22 cellular contexts compared by ENCODE assay signal in genomic region chr17:40335620-40336019, GRCh38. TPM values are rescaled to one million over a fixed set of nuclear protein-coding genes. Genes with fewer than 3 reads are reported as not detected.
DNase-seq lines count a peak whose midpoint lies in the region; ATAC-seq and TF ChIP-seq lines count a peak whose summit lies in the region.
"Had no signal": no experiment of that assay in that cellular context is flagged by ENCODE, and none has a peak within 500 bp of the region (broad histone marks: within the 10 kb centered on the region; RNA-seq: fewer than 3 reads in every experiment).

No MANE protein-coding gene starts in this region.

- H3K4me3 ChIP-seq in heart right ventricle (no peak overlapping the region), esophagus muscularis mucosa (no peak overlapping the region), vagina (no peak overlapping the region), brain microvascular endothelial cell (ENCODE audit: low read depth, low read length) (no peak overlapping the region), ovary (no peak overlapping the region)

- ATAC-seq in heart right ventricle (no peak), left ventricle myocardium superior (no peak), GM21529 (IDR thresholded peaks at IDR 0.05; ENCODE audit: unreplicated experiment) (no peak)
- ATAC-seq: activated CD8-positive, alpha-beta T cell treated with anti-CD3 and anti-CD28 coated beads for 36 hours; activated T-cell treated with anti-CD3 and anti-CD28 coated beads, Interleukin-2, amount 50 U/mL, for 4 hours; left cardiac atrium; stimulated activated naive B cell treated with anti-CD40 and anti-IgM and Interleukin-4, amounts not matched to agents 10 μg/mL and 1 μg/mL and 100 μg/mL, for 72 hours had no signal

- peaks cover 50% of the 10 kb centered on the region for H3K4me1 Mint-ChIP-seq in progenitor cell of endocrine pancreas (ENCODE audit: low read depth)

- H3K4me1 ChIP-seq in heart right ventricle, result peaks cover 48 to 100% (median 93%) of the 10 kb centered on the region in 9 donors
- peaks cover 84 to 100% (median 100%) of the 10 kb centered on the region in 4 donors for H3K4me1 ChIP-seq in esophagus muscularis mucosa
- peaks cover 97% of the 10 kb centered on the region for H3K4me1 ChIP-seq in vagina
- H3K4me1 ChIP-seq in ovary (ENCODE audit: insufficient read depth), result peaks cover 52% of the 10 kb centered on the region

- H3K27ac ChIP-seq in heart right ventricle, result peak overlapping the region in 7 of 10 donors; percentile 3 to 98 (median 89)
- peak overlapping the region; percentile 94 to 98 (median 96) for H3K27ac ChIP-seq in esophagus muscularis mucosa (replicated peaks in 1 of 4)
- H3K27ac ChIP-seq in vagina, result peak overlapping the region; percentile 81
- no peak overlapping the region for H3K27ac ChIP-seq in brain microvascular endothelial cell
- H3K27ac ChIP-seq in ovary, result no peak overlapping the region
- H3K27ac ChIP-seq: epithelial cell of prostate had no signal

- TF ChIP-seq POLR2A in esophagus muscularis mucosa (IDR thresholded peaks at IDR 0.05; ENCODE audit: low read depth) (no peak), vagina (IDR thresholded peaks at IDR 0.05) (no peak), ovary (IDR thresholded peaks at IDR 0.05) (no peak)

- H3K36me3 ChIP-seq in heart right ventricle (peaks cover 0 to 36% (median 0%) of the 10 kb centered on the region in 9 donors), esophagus muscularis mucosa (peaks cover 0 to 12% (median 2%) of the 10 kb centered on the region in 4 donors), vagina (no peaks in the 10 kb centered on the region), brain microvascular endothelial cell (replicated peaks) (peaks cover 3% of the 10 kb centered on the region), ovary (no peaks in the 10 kb centered on the region)

- 91 to 94% methylated on average over 8 of the region's 8 CpGs for WGBS in heart right ventricle, 2 donors
- 81% methylated on average over 8 of the region's 8 CpGs for WGBS in esophagus muscularis mucosa
- WGBS in ovary, 3 donors, result 66 to 84% (median 73%) methylated on average over 8 of the region's 8 CpGs

- DNase-seq in heart right ventricle (no peak), left ventricle myocardium superior (no peak), esophagus muscularis mucosa (ENCODE audit: extremely low spot score) (no peak), progenitor cell of endocrine pancreas (ENCODE audit: low spot score, unreplicated experiment) (no peak), vagina (ENCODE audit: extremely low spot score in 2 of 2) (no peak), brain microvascular endothelial cell (no peak), ovary (no peak)
- DNase-seq: activated B cell treated with CpG ODN at 0.5 μM for 24 hours; activated CD8-positive, alpha-beta T cell treated with anti-CD3 and anti-CD28 coated beads for 36 hours; activated T-cell treated with anti-CD3 and anti-CD28 coated beads, Interleukin-2, amount 50 U/mL, for 4 hours; CD4-positive, CD25-positive, alpha-beta regulatory T cell; HCEC 1CT; NCI-H748 treated with DMSO at 0.1 percent for 48 hours; SHP77 treated with DMSO at 0.1 percent for 48 hours; stimulated activated naive B cell treated with anti-CD40 and anti-IgM and Interleukin-4, amounts not matched to agents 10 μg/mL and 1 μg/mL and 100 μg/mL, for 72 hours had no signal

- H3K27me3 Mint-ChIP-seq in progenitor cell of endocrine pancreas, result no peaks in the 10 kb centered on the region
- H3K27me3 Mint-ChIP-seq: activated B cell treated with CpG ODN at 0.5 μM for 24 hours; activated CD8-positive, alpha-beta T cell treated with anti-CD3 and anti-CD28 coated beads for 36 hours; activated naive CD8-positive, alpha-beta T cell; CD4-positive, CD25-positive, alpha-beta regulatory T cell; stimulated activated naive B cell treated with anti-CD40 and anti-IgM and Interleukin-4, amounts not matched to agents 10 μg/mL and 1 μg/mL and 100 μg/mL, for 72 hours had no signal

- no peaks in the 10 kb centered on the region for H3K27me3 ChIP-seq in heart right ventricle
- H3K27me3 ChIP-seq in esophagus muscularis mucosa, result no peaks in the 10 kb centered on the region
- H3K27me3 ChIP-seq in vagina, result no peaks in the 10 kb centered on the region
- no peaks in the 10 kb centered on the region for H3K27me3 ChIP-seq in brain microvascular endothelial cell (replicated peaks)
- no peaks in the 10 kb centered on the region for H3K27me3 ChIP-seq in ovary

- in situ Hi-C loops in brain microvascular endothelial cell (cut with HindIII; ENCODE audit: low pct_ligation_motif_present, low sequenced_read_pairs), result no loop called here

- intact Hi-C loops in heart right ventricle (cut with DNase I) (no loop called here), left ventricle myocardium superior (cut with micrococcal nuclease) (no loop called here), esophagus muscularis mucosa (cut with DNase I) (no loop called here), vagina (cut with DNase I) (no loop called here), ovary (cut with DNase I) (no loop called here)

- H3K4me3 Mint-ChIP-seq in progenitor cell of endocrine pancreas (ENCODE audit: low read depth), result no peak overlapping the region
- H3K4me3 Mint-ChIP-seq: activated B cell treated with CpG ODN at 0.5 μM for 24 hours; activated CD8-positive, alpha-beta T cell treated with anti-CD3 and anti-CD28 coated beads for 36 hours; activated naive CD8-positive, alpha-beta T cell; activated T-cell treated with anti-CD3 and anti-CD28 coated beads, Interleukin-2, amount 50 U/mL, for 4 hours; stimulated activated naive B cell treated with anti-CD40 and anti-IgM and Interleukin-4, amounts not matched to agents 10 μg/mL and 1 μg/mL and 100 μg/mL, for 72 hours had no signal

- H3K27ac Mint-ChIP-seq in progenitor cell of endocrine pancreas, result peak overlapping the region; percentile 93
- H3K27ac Mint-ChIP-seq: activated B cell treated with CpG ODN at 0.5 μM for 24 hours; activated CD8-positive, alpha-beta T cell treated with anti-CD3 and anti-CD28 coated beads for 36 hours; stimulated activated naive B cell treated with anti-CD40 and anti-IgM and Interleukin-4, amounts not matched to agents 10 μg/mL and 1 μg/mL and 100 μg/mL, for 72 hours had no signal

- TF ChIP-seq CTCF in heart right ventricle (IDR thresholded peaks at IDR 0.05) (no peak), esophagus muscularis mucosa (IDR thresholded peaks at IDR 0.05) (no peak), progenitor cell of endocrine pancreas (IDR thresholded peaks at IDR 0.05; ENCODE audit: unreplicated experiment) (no peak), vagina (IDR thresholded peaks at IDR 0.05) (no peak), brain microvascular endothelial cell (IDR thresholded peaks at IDR 0.05; ENCODE audit: low read depth, low read length, missing control alignments) (no peak), ovary (IDR thresholded peaks at IDR 0.05) (no peak)

- no peaks in the 10 kb centered on the region for H3K9me3 ChIP-seq in heart right ventricle
- H3K9me3 ChIP-seq in esophagus muscularis mucosa, result no peaks in the 10 kb centered on the region
- no peaks in the 10 kb centered on the region for H3K9me3 ChIP-seq in vagina
- H3K9me3 ChIP-seq in ovary, result no peaks in the 10 kb centered on the region

- no peak for TF ChIP-seq EP300 in esophagus muscularis mucosa (IDR thresholded peaks at IDR 0.05)
- no peak for TF ChIP-seq EP300 in ovary (IDR thresholded peaks at IDR 0.05)

- H3K36me3 Mint-ChIP-seq in progenitor cell of endocrine pancreas (ENCODE audit: insufficient read depth), result peaks cover 7% of the 10 kb centered on the region

- H3K9me3 Mint-ChIP-seq in progenitor cell of endocrine pancreas (ENCODE audit: low read depth), result no peaks in the 10 kb centered on the region
- H3K9me3 Mint-ChIP-seq: activated B cell treated with CpG ODN at 0.5 μM for 24 hours; activated CD8-positive, alpha-beta T cell treated with anti-CD3 and anti-CD28 coated beads for 36 hours; activated T-cell treated with anti-CD3 and anti-CD28 coated beads, Interleukin-2, amount 50 U/mL, for 4 hours; CD4-positive, CD25-positive, alpha-beta regulatory T cell; T-helper 2 cell treated with Interferon-gamma antibody and Interleukin-4, amounts not matched to agents 5 μg/mL and 100 μg/mL, for 36 hours had no signal

RNA-seq across cellular contexts. Expression of gene RARA, which starts 26.6 kb away (rescaled TPM):
- 10 to 100 TPM; 11.2 to 34.0 (median 18.3) TPM for total RNA-seq in heart right ventricle
- polyA plus RNA-seq in heart right ventricle, result 10 to 100 TPM; 19.0 to 20.8 TPM
- 18.6 TPM for total RNA-seq in left ventricle myocardium superior
- 10 to 100 TPM; 26.2 to 53.5 (median 52.2) TPM for total RNA-seq in esophagus muscularis mucosa
- 50.8 and 51.3 TPM in 2 replicates for total RNA-seq in progenitor cell of endocrine pancreas
- total RNA-seq in vagina, result 58.9 TPM
- 100 to 1,000 TPM in 1 of 7 donors, 10 to 100 TPM in 6; 19.8 to 100 (median 62.2) TPM for total RNA-seq in ovary
- 10 to 100 TPM; 21.8 to 39.9 TPM for polyA plus RNA-seq in ovary

RNA-seq across cellular contexts. Expression of gene GJD3, which starts 28.9 kb away (rescaled TPM):
- total RNA-seq in heart right ventricle (1 to 10 TPM in 9 of 10 donors, under 1 TPM in 1; 0.79 to 6.2 (median 2.1) TPM), left ventricle myocardium superior (1.2 TPM), esophagus muscularis mucosa (under 1 TPM in 2 of 4 donors, not detected in 2; 0.40 to 0.50 TPM), progenitor cell of endocrine pancreas (not detected in 2 replicates), vagina (12.0 TPM), ovary (1 to 10 TPM in 2 of 7 donors, under 1 TPM in 3, not detected in 2; 0.66 to 1.8 (median 0.92) TPM)
- polyA plus RNA-seq in heart right ventricle (under 1 TPM; 0.65 to 0.88 TPM), ovary (under 1 TPM in 1 of 2 donors, not detected in 1; 0.24 TPM)
- total RNA-seq: activated B cell treated with CpG ODN at 0.5 μM for 24 hours; activated CD8-positive, alpha-beta T cell treated with anti-CD3 and anti-CD28 coated beads for 36 hours; activated T-cell treated with anti-CD3 and anti-CD28 coated beads, Interleukin-2, amount 50 U/mL, for 4 hours; CD4-positive, CD25-positive, alpha-beta regulatory T cell; OCI-LY7; urinary bladder had no signal
- polyA plus RNA-seq: CD4-positive, CD25-positive, alpha-beta regulatory T cell had no signal

RNA-seq across cellular contexts. Expression of gene CDC6, which starts 47.9 kb away (rescaled TPM):
- total RNA-seq in heart right ventricle (1 to 10 TPM in 4 of 10 donors, under 1 TPM in 6; 0.49 to 3.0 (median 0.86) TPM), left ventricle myocardium superior (0.99 TPM), esophagus muscularis mucosa (under 1 TPM; 0.32 to 0.83 (median 0.44) TPM), progenitor cell of endocrine pancreas (35.7 and 38.5 TPM in 2 replicates), vagina (3.7 TPM), ovary (1 to 10 TPM in 3 of 7 donors, under 1 TPM in 4; 0.34 to 3.8 (median 0.76) TPM)
- polyA plus RNA-seq in heart right ventricle (1 to 10 TPM in 1 of 2 donors, under 1 TPM in 1; 0.66 to 1.8 TPM), ovary (1 to 10 TPM in 1 of 2 donors, under 1 TPM in 1; 0.80 to 3.3 TPM)

Comparison
In these comparisons a context has a peak if more than half of its experiments do, and no peak if none do; other contexts are left out.
1. H3K27ac ChIP-seq: peak in heart right ventricle (7 of 10), esophagus muscularis mucosa (4 of 4) and vagina (single experiment); none in brain microvascular endothelial cell (single experiment) and ovary (0 of 2).